In genomic region chr15:38530113-38530512, GRCh38 we compare ENCODE assay signal across 11 cellular contexts. TPM values are rescaled to one million over a fixed set of nuclear protein-coding genes. Genes with fewer than 3 reads are reported as not detected.
DNase-seq lines count a peak whose midpoint lies in the region; ATAC-seq lines count a peak whose summit lies in the region.
"Had no signal": no experiment of that assay in that cellular context is flagged by ENCODE, and none has a peak within 500 bp of the region (broad histone marks: within the 10 kb centered on the region; RNA-seq: fewer than 3 reads in every experiment).

No MANE protein-coding gene starts in this region.

- intact Hi-C loops in activated CD4-positive, alpha-beta T cell treated with anti-CD3 and anti-CD28 coated beads, Interleukin-2, amount 10 ng/mL, durations not matched to agents 24 days and 14 days (cut with micrococcal nuclease): loop anchor here (1.0 to 2.0 kb wide), 2 partner anchors 10 to 21 kb away; no protein-coding TSS in a partner anchor

- H3K27ac Mint-ChIP-seq in activated CD4-positive, alpha-beta T cell treated with anti-CD3 and anti-CD28 coated beads, Interleukin-2, amount 10 ng/mL, durations not matched to agents 24 days and 14 days: peak overlapping the region; percentile 81
- peak overlapping the region; percentile 53 to 86 for H3K27ac Mint-ChIP-seq in activated naive CD4-positive, alpha-beta T cell treated with anti-CD3 and anti-CD28 coated beads, Interleukin-2, amount 50 U/mL, for 72 hours

- peaks cover 85% of the 10 kb centered on the region for H3K36me3 Mint-ChIP-seq in activated CD4-positive, alpha-beta T cell treated with anti-CD3 and anti-CD28 coated beads, Interleukin-2, amount 10 ng/mL, durations not matched to agents 24 days and 14 days (ENCODE audit: low read depth)
- peaks cover 47 to 65% of the 10 kb centered on the region in 2 donors for H3K36me3 Mint-ChIP-seq in activated naive CD4-positive, alpha-beta T cell treated with anti-CD3 and anti-CD28 coated beads, Interleukin-2, amount 50 U/mL, for 72 hours

- peak; percentile 68 for DNase-seq in activated CD4-positive, alpha-beta T cell treated with anti-CD3 and anti-CD28 coated beads, Interleukin-2, amount 10 ng/mL, durations not matched to agents 24 days and 14 days
- no peak for DNase-seq in activated CD4-positive, alpha-beta T cell treated with anti-CD3 and anti-CD28 coated beads for 1 hour
- peak in 1 of 2 donors; percentile 19 for DNase-seq in activated naive CD4-positive, alpha-beta T cell treated with anti-CD3 and anti-CD28 coated beads, Interleukin-2, amount 50 U/mL, for 72 hours (ENCODE audit: low spot score in 2 of 2)
- peak; percentile 8 to 31 for DNase-seq in stimulated activated CD4-positive, alpha-beta T cell treated with anti-CD3 and anti-CD28 coated beads, Interleukin-4, amount 100 ng/mL, for 4 hours
- DNase-seq in NCI-H1105 treated with DMSO at 0.1 percent for 48 hours (lab: John Stamatoyannopoulos, UW): no peak
- no peak for DNase-seq in dermis blood vessel endothelial cell
- no peak for DNase-seq in NCI-H2107 treated with DMSO at 0.1 percent for 48 hours (lab: John Stamatoyannopoulos, UW; ENCODE audit: unreplicated experiment)
- DNase-seq: amniotic stem cell, T-helper 9 cell had no signal

- no peaks in the 10 kb centered on the region for H3K27me3 Mint-ChIP-seq in activated CD4-positive, alpha-beta T cell treated with anti-CD3 and anti-CD28 coated beads, Interleukin-2, amount 10 ng/mL, durations not matched to agents 24 days and 14 days

- peaks cover 76% of the 10 kb centered on the region for H3K4me1 Mint-ChIP-seq in activated CD4-positive, alpha-beta T cell treated with anti-CD3 and anti-CD28 coated beads, Interleukin-2, amount 10 ng/mL, durations not matched to agents 24 days and 14 days

- peak; percentile 50 for ATAC-seq in HG02973 (IDR thresholded peaks at IDR 0.05; ENCODE audit: unreplicated experiment)
- ATAC-seq in activated naive CD4-positive, alpha-beta T cell treated with anti-CD3 and anti-CD28 coated beads, Interleukin-2, amount 50 U/mL, for 72 hours: peak; percentile 87 to 95
- ATAC-seq: A549 had no signal

- peak overlapping the region; percentile 48 for H3K4me3 Mint-ChIP-seq in activated CD4-positive, alpha-beta T cell treated with anti-CD3 and anti-CD28 coated beads, Interleukin-2, amount 10 ng/mL, durations not matched to agents 24 days and 14 days

- peaks cover 11% of the 10 kb centered on the region for H3K9me3 Mint-ChIP-seq in activated CD4-positive, alpha-beta T cell treated with anti-CD3 and anti-CD28 coated beads, Interleukin-2, amount 10 ng/mL, durations not matched to agents 24 days and 14 days
- H3K9me3 Mint-ChIP-seq in activated naive CD4-positive, alpha-beta T cell treated with anti-CD3 and anti-CD28 coated beads, Interleukin-2, amount 50 U/mL, for 72 hours: peaks cover 9 to 11% of the 10 kb centered on the region in 2 donors

RNA-seq across cellular contexts. Expression of gene RASGRP1, which starts 34.5 kb away (rescaled TPM):
- total RNA-seq in activated CD4-positive, alpha-beta T cell treated with anti-CD3 and anti-CD28 coated beads, Interleukin-2, amount 10 ng/mL, durations not matched to agents 24 days and 14 days: 94.4 and 94.7 TPM in 2 replicates
- 100 to 1,000 TPM in 1 of 2 donors, 10 to 100 TPM in 1; 61.2 to 102 TPM for total RNA-seq in activated naive CD4-positive, alpha-beta T cell treated with anti-CD3 and anti-CD28 coated beads, Interleukin-2, amount 50 U/mL, for 72 hours
- total RNA-seq in dermis blood vessel endothelial cell: 0.37 and 0.51 TPM in 2 replicates

Comparison
In these comparisons a context has a peak if more than half of its experiments do, and no peak if none do; other contexts are left out.
1. DNase-seq: peak in activated CD4-positive, alpha-beta T cell treated with anti-CD3 and anti-CD28 coated beads, Interleukin-2, amount 10 ng/mL, durations not matched to agents 24 days and 14 days (single experiment) and stimulated activated CD4-positive, alpha-beta T cell treated with anti-CD3 and anti-CD28 coated beads, Interleukin-4, amount 100 ng/mL, for 4 hours (2 of 2); none in activated CD4-positive, alpha-beta T cell treated with anti-CD3 and anti-CD28 coated beads for 1 hour (single experiment), NCI-H1105 treated with DMSO at 0.1 percent for 48 hours (single experiment), dermis blood vessel endothelial cell (single experiment) and NCI-H2107 treated with DMSO at 0.1 percent for 48 hours (single experiment).
2. RNA of gene RASGRP1, which starts 34.5 kb away (total RNA-seq): 61.2 to 102 TPM in activated naive CD4-positive, alpha-beta T cell treated with anti-CD3 and anti-CD28 coated beads, Interleukin-2, amount 50 U/mL, for 72 hours and 94.4 to 94.7 TPM in activated CD4-positive, alpha-beta T cell treated with anti-CD3 and anti-CD28 coated beads, Interleukin-2, amount 10 ng/mL, durations not matched to agents 24 days and 14 days; 0.37 to 0.51 TPM in dermis blood vessel endothelial cell; every median in the first group is over 10 times any median in the second.